In genomic region chr5:9784231-9784630, GRCh38 we compare ENCODE assay signal across 14 cellular contexts.
DNase-seq lines count a peak whose midpoint lies in the region; TF ChIP-seq lines count a peak whose summit lies in the region.
"Had no signal": no experiment of that assay in that cellular context is flagged by ENCODE, and none has a peak within 500 bp of the region (broad histone marks: within the 10 kb centered on the region; RNA-seq: fewer than 3 reads in every experiment).

No MANE protein-coding gene starts in this region.

- no peaks in the 10 kb centered on the region for H3K79me2 ChIP-seq in smooth muscle cell (ENCODE audit: low read depth)

- H3K27me3 ChIP-seq in WERI-Rb-1 (ENCODE audit: insufficient read depth, low read depth, severe bottlenecking) (no peaks in the 10 kb centered on the region), smooth muscle cell (ENCODE audit: low read depth) (no peaks in the 10 kb centered on the region)
- H3K27me3 ChIP-seq: BLaER1 treated with 17β-estradiol and CSF1 and Interleukin-3, amounts not matched to agents 10 nM and 100 nM had no signal

- intact Hi-C loops in posterior cingulate gyrus (cut with DNase I): no loop called here

- no peak overlapping the region for H3K4me3 ChIP-seq in WERI-Rb-1 (ENCODE audit: low read depth, low read length)
- no peak overlapping the region for H3K4me3 ChIP-seq in smooth muscle cell
- H3K4me3 ChIP-seq: BLaER1 treated with 17β-estradiol and CSF1 and Interleukin-3, amounts not matched to agents 10 nM and 100 nM; HAP-1 had no signal

- WGBS in smooth muscle cell (ENCODE audit: low lambda C conversion rate): 100% methylated on average over 2 of the region's 2 CpGs

- peak overlapping the region; percentile 38 for H3K4me2 ChIP-seq in smooth muscle cell
- H3K4me2 ChIP-seq: BLaER1 treated with 17β-estradiol and CSF1 and Interleukin-3, amounts not matched to agents 10 nM and 100 nM had no signal

- no peak overlapping the region for H3K9ac ChIP-seq in smooth muscle cell (ENCODE audit: low read depth)
- H3K9ac ChIP-seq: BLaER1 treated with 17β-estradiol and CSF1 and Interleukin-3, amounts not matched to agents 10 nM and 100 nM had no signal

- peak; percentile 65 for DNase-seq in DMS53 (lab: John Stamatoyannopoulos, UW)
- DNase-seq in DMS53 treated with DMSO at 0.1 percent for 48 hours (lab: John Stamatoyannopoulos, UW; ENCODE audit: unreplicated experiment): no peak
- DNase-seq in NCI-H524 (lab: John Stamatoyannopoulos, UW): peak; percentile 82 to 95
- no peak for DNase-seq in WERI-Rb-1
- no peak for DNase-seq in smooth muscle cell (lab: John Stamatoyannopoulos, UW; ENCODE audit: unreplicated experiment)
- no peak for DNase-seq in NAMALWA (ENCODE audit: low spot score)
- no peak for DNase-seq in GF-D8 (lab: John Stamatoyannopoulos, UW)
- DNase-seq in posterior cingulate gyrus: no peak
- DNase-seq: ACHN; Calu3; CD4-positive, CD25-positive, alpha-beta regulatory T cell; DMS79 had no signal

- no peak for TF ChIP-seq CTCF in WERI-Rb-1 (IDR thresholded peaks at IDR 0.05; ENCODE audit: low read depth, low read length)
- no peak for TF ChIP-seq CTCF in smooth muscle cell (IDR thresholded peaks at IDR 0.05; ENCODE audit: borderline replicate concordance, insufficient read depth, poor library complexity, severe bottlenecking)

- peaks cover 28% of the 10 kb centered on the region for H3F3A ChIP-seq in smooth muscle cell (ENCODE audit: low read depth)

- H3K9me3 ChIP-seq in WERI-Rb-1 (ENCODE audit: severe bottlenecking) (peaks cover 3% of the 10 kb centered on the region), smooth muscle cell (replicated peaks; ENCODE audit: low read depth) (no peaks in the 10 kb centered on the region)
- H3K9me3 ChIP-seq: HAP-1 had no signal

- H3K36me3 ChIP-seq in WERI-Rb-1: no peaks in the 10 kb centered on the region
- no peaks in the 10 kb centered on the region for H3K36me3 ChIP-seq in smooth muscle cell (ENCODE audit: low read depth)
- H3K36me3 ChIP-seq: BLaER1 treated with 17β-estradiol and CSF1 and Interleukin-3, amounts not matched to agents 10 nM and 100 nM; HAP-1 had no signal

- no peaks in the 10 kb centered on the region for H4K20me1 ChIP-seq in smooth muscle cell (ENCODE audit: low read depth)
- H4K20me1 ChIP-seq: BLaER1 treated with 17β-estradiol and CSF1 and Interleukin-3, amounts not matched to agents 10 nM and 100 nM had no signal

- H3K27ac ChIP-seq in WERI-Rb-1 (peak overlapping the region; percentile 62), smooth muscle cell (ENCODE audit: low read depth) (peak overlapping the region; percentile 38)
- H3K27ac ChIP-seq: BLaER1 treated with 17β-estradiol and CSF1 and Interleukin-3, amounts not matched to agents 10 nM and 100 nM had no signal

- peaks cover 5% of the 10 kb centered on the region for H3K4me1 ChIP-seq in smooth muscle cell (ENCODE audit: low read depth)
- H3K4me1 ChIP-seq: BLaER1 treated with 17β-estradiol and CSF1 and Interleukin-3, amounts not matched to agents 10 nM and 100 nM; HAP-1 had no signal

- H2AFZ ChIP-seq in smooth muscle cell (ENCODE audit: low read depth): no peak overlapping the region

Comparison
In these comparisons a context has a peak if more than half of its experiments do, and no peak if none do; other contexts are left out.
1. DNase-seq: peak in DMS53 (single experiment) and NCI-H524 (2 of 2); none in DMS53 treated with DMSO at 0.1 percent for 48 hours (single experiment), WERI-Rb-1 (single experiment), smooth muscle cell (single experiment), NAMALWA (single experiment), GF-D8 (single experiment) and posterior cingulate gyrus (0 of 10).